In the genomic region with DNA sequence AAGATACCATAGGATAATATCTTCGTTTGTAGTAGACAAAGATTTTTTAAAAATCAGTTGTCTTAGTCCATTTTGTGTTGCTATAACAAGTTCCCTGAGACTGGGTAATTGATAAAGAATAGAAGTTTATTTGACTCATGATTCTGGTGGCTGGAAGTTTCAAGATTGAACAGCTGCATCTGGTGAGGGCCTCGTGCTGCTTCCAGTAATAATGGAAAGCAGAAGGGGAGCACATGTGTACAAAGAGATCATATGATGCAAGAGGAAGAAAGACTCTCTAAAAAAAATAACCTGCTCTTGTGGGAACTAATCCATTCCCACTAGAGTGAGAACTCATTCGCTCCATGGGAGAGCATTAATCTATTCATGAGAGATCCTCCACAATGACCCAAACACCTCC, we compare ENCODE assay signal across 1 cellular context.
TF ChIP-seq lines count a peak whose summit lies in the region.

No MANE protein-coding gene starts in this region.

TF ChIP-seq in K562, 482 proteins besides CTCF, POLR2A, EP300 and RAD21 (continued from another document):
- TF ChIP-seq, protein P1, sequence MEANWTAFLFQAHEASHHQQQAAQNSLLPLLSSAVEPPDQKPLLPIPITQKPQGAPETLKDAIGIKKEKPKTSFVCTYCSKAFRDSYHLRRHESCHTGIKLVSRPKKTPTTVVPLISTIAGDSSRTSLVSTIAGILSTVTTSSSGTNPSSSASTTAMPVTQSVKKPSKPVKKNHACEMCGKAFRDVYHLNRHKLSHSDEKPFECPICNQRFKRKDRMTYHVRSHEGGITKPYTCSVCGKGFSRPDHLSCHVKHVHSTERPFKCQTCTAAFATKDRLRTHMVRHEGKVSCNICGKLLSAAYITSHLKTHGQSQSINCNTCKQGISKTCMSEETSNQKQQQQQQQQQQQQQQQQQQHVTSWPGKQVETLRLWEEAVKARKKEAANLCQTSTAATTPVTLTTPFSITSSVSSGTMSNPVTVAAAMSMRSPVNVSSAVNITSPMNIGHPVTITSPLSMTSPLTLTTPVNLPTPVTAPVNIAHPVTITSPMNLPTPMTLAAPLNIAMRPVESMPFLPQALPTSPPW (CRISPR knock-in tag; IDR thresholded peaks at IDR 0.05) = no peak
